ENCODE assay signal across 36 cellular contexts in the genomic region with DNA sequence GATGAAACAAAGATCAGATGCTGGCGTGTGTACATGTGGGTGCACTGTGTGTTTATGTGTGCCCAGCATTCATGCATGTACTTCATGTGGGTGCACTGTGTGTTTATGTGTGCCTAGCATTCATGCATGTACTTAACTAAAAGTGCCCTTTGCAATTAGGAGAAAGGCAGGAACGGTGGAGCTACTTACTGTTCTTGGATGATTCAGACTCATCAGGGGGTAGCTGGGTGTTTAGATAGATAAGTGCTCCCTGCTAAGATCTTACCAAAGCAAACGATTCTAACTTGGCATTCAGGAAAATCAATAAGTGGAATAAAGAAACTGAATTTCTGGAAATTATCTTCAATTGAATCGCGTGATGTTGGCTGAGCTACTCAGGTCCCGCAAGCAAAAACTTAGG. TPM values are rescaled to one million over a fixed set of nuclear protein-coding genes. Genes with fewer than 3 reads are reported as not detected.
"Had no signal": no experiment of that assay in that cellular context is flagged by ENCODE, and none has a peak within 500 bp of the region (broad histone marks: within the 10 kb centered on the region; RNA-seq: fewer than 3 reads in every experiment).

No MANE protein-coding gene starts in this region.

- H3K27ac ChIP-seq: ascending aorta, coronary artery, esophagus muscularis mucosa, gastroesophageal sphincter, heart right ventricle had no signal

- H3K9me3 ChIP-seq: ascending aorta, esophagus muscularis mucosa, gastroesophageal sphincter, heart right ventricle had no signal

- H3K4me1 ChIP-seq: ascending aorta, gastroesophageal sphincter had no signal

- H3K4me3 Mint-ChIP-seq: activated CD4-positive, alpha-beta memory T cell treated with anti-CD3 and anti-CD28 coated beads for 36 hours; activated CD4-positive, alpha-beta T cell treated with anti-CD3 and anti-CD28 coated beads for 36 hours; activated CD4-positive, alpha-beta T cell treated with anti-CD3 and anti-CD28 coated beads, Interleukin-2, amount 10 ng/mL, durations not matched to agents 24 days and 14 days; activated CD8-positive, alpha-beta memory T cell treated with anti-CD3 and anti-CD28 coated beads, Interleukin-2, amount 10 ng/mL, durations not matched to agents 7 days and 5 days; activated CD8-positive, alpha-beta T cell treated with anti-CD3 and anti-CD28 coated beads, Interleukin-2, amount 10 ng/mL, durations not matched to agents 7 days and 5 days; activated naive CD4-positive, alpha-beta T cell treated with anti-CD3 and anti-CD28 coated beads for 36 hours; activated naive CD4-positive, alpha-beta T cell treated with anti-CD3 and anti-CD28 coated beads, Interleukin-2, amount 50 U/mL, for 24 hours; activated naive CD8-positive, alpha-beta T cell treated with anti-CD3 and anti-CD28 coated beads for 36 hours; activated naive CD8-positive, alpha-beta T cell treated with anti-CD3 and anti-CD28 coated beads, Interleukin-2, amount 50 U/mL, for 24 hours; activated T-helper 1 cell treated with anti-CD3 and anti-CD28 coated beads, Interleukin-12 subunit alpha, Interleukin-12 subunit beta, Interleukin-2, Interleukin-4 antibody, amounts not matched to agents 30 ng/mL and 10 ng/mL and 1 ng/mL, durations not matched to agents 14 hours and 24 hours and 36 hours; brain; central memory CD8-positive, alpha-beta T cell; effector memory CD8-positive, alpha-beta T cell had no signal

- H3K9me3 Mint-ChIP-seq: activated CD4-positive, alpha-beta memory T cell treated with anti-CD3 and anti-CD28 coated beads for 36 hours; activated CD4-positive, alpha-beta T cell treated with anti-CD3 and anti-CD28 coated beads, Interleukin-2, amount 10 ng/mL, durations not matched to agents 24 days and 14 days; activated naive CD4-positive, alpha-beta T cell treated with anti-CD3 and anti-CD28 coated beads for 36 hours; activated naive CD8-positive, alpha-beta T cell treated with anti-CD3 and anti-CD28 coated beads for 36 hours; activated naive CD8-positive, alpha-beta T cell treated with anti-CD3 and anti-CD28 coated beads, Interleukin-2, amount 50 U/mL, for 24 hours; activated T-helper 1 cell treated with anti-CD3 and anti-CD28 coated beads, Interleukin-12 subunit alpha, Interleukin-12 subunit beta, Interleukin-2, Interleukin-4 antibody, amounts not matched to agents 30 ng/mL and 10 ng/mL and 1 ng/mL, durations not matched to agents 14 hours and 24 hours and 36 hours; activated T-helper 2 cell treated with anti-CD3 and anti-CD28 coated beads, Interferon-gamma antibody, Interleukin-2, Interleukin-4, amounts not matched to agents 10 μg/mL and 5 μg/mL and 100 μg/mL, durations not matched to agents 14 hours and 24 hours and 36 hours; central memory CD8-positive, alpha-beta T cell; effector memory CD8-positive, alpha-beta T cell had no signal

- DNase-seq: activated CD4-positive, alpha-beta memory T cell treated with anti-CD3 and anti-CD28 coated beads for 36 hours; activated CD4-positive, alpha-beta T cell treated with anti-CD3 and anti-CD28 coated beads for 36 hours; activated CD4-positive, alpha-beta T cell treated with anti-CD3 and anti-CD28 coated beads, Interleukin-2, amount 10 ng/mL, durations not matched to agents 24 days and 14 days; activated CD4-positive, CD25-positive, alpha-beta regulatory T cell; activated CD4-positive, CD25-positive, alpha-beta regulatory T cell treated with anti-CD3 and anti-CD28 coated beads, Interleukin-2, amount 50 U/mL, for 72 hours; activated CD8-positive, alpha-beta memory T cell treated with anti-CD3 and anti-CD28 coated beads, Interleukin-2, amount 10 ng/mL, durations not matched to agents 7 days and 5 days; activated CD8-positive, alpha-beta memory T cell treated with anti-CD3 and anti-CD28 coated beads, Interleukin-2, amount 50 U/mL, for 4 hours; activated CD8-positive, alpha-beta T cell treated with anti-CD3 and anti-CD28 coated beads, Interleukin-2, amount 10 ng/mL, durations not matched to agents 7 days and 5 days; activated effector memory CD4-positive, alpha-beta T cell treated with anti-CD3 and anti-CD28 coated beads, Interleukin-2, amount 50 U/mL, for 16 hours; activated naive CD4-positive, alpha-beta T cell treated with anti-CD3 and anti-CD28 coated beads for 36 hours; activated naive CD8-positive, alpha-beta T cell treated with anti-CD3 and anti-CD28 coated beads for 36 hours; activated naive CD8-positive, alpha-beta T cell treated with anti-CD3 and anti-CD28 coated beads, Interleukin-2, amount 50 U/mL, for 24 hours; activated T-cell treated with anti-CD3 and anti-CD28 coated beads, Interleukin-2, amount 50 U/mL, for 1 hour; activated T-cell treated with anti-CD3 and anti-CD28 coated beads, Interleukin-2, amount 50 U/mL, for 48 hours; dermis blood vessel endothelial cell; effector CD4-positive, alpha-beta T cell; effector memory CD8-positive, alpha-beta T cell; erythroblast; foreskin melanocyte; T-helper 2 cell had no signal

- H3K27me3 ChIP-seq: ascending aorta, esophagus muscularis mucosa, gastroesophageal sphincter, heart right ventricle had no signal

- H3K36me3 ChIP-seq: ascending aorta, esophagus muscularis mucosa, gastroesophageal sphincter, heart right ventricle had no signal

- H3K36me3 Mint-ChIP-seq: activated CD4-positive, alpha-beta memory T cell treated with anti-CD3 and anti-CD28 coated beads for 36 hours; activated CD8-positive, alpha-beta memory T cell treated with anti-CD3 and anti-CD28 coated beads, Interleukin-2, amount 10 ng/mL, durations not matched to agents 7 days and 5 days; activated naive CD4-positive, alpha-beta T cell treated with anti-CD3 and anti-CD28 coated beads, Interleukin-2, amount 50 U/mL, for 24 hours; activated naive CD8-positive, alpha-beta T cell treated with anti-CD3 and anti-CD28 coated beads for 36 hours; brain had no signal

- H3K27ac Mint-ChIP-seq: activated CD4-positive, alpha-beta memory T cell treated with anti-CD3 and anti-CD28 coated beads for 36 hours; activated CD4-positive, alpha-beta T cell treated with anti-CD3 and anti-CD28 coated beads for 36 hours; activated CD4-positive, alpha-beta T cell treated with anti-CD3 and anti-CD28 coated beads, Interleukin-2, amount 10 ng/mL, durations not matched to agents 24 days and 14 days; activated CD8-positive, alpha-beta memory T cell treated with anti-CD3 and anti-CD28 coated beads, Interleukin-2, amount 10 ng/mL, durations not matched to agents 7 days and 5 days; activated CD8-positive, alpha-beta T cell treated with anti-CD3 and anti-CD28 coated beads, Interleukin-2, amount 10 ng/mL, durations not matched to agents 7 days and 5 days; activated naive CD4-positive, alpha-beta T cell treated with anti-CD3 and anti-CD28 coated beads for 36 hours; activated naive CD4-positive, alpha-beta T cell treated with anti-CD3 and anti-CD28 coated beads, Interleukin-2, amount 50 U/mL, for 24 hours; activated naive CD8-positive, alpha-beta T cell treated with anti-CD3 and anti-CD28 coated beads for 36 hours; activated naive CD8-positive, alpha-beta T cell treated with anti-CD3 and anti-CD28 coated beads, Interleukin-2, amount 50 U/mL, for 24 hours; activated T-helper 1 cell treated with anti-CD3 and anti-CD28 coated beads, Interleukin-12 subunit alpha, Interleukin-12 subunit beta, Interleukin-2, Interleukin-4 antibody, amounts not matched to agents 30 ng/mL and 10 ng/mL and 1 ng/mL, durations not matched to agents 14 hours and 24 hours and 36 hours; activated T-helper 2 cell treated with anti-CD3 and anti-CD28 coated beads, Interferon-gamma antibody, Interleukin-2, Interleukin-4, amounts not matched to agents 10 μg/mL and 5 μg/mL and 100 μg/mL, durations not matched to agents 14 hours and 24 hours and 36 hours; brain; effector memory CD8-positive, alpha-beta T cell had no signal

- H3K4me3 ChIP-seq: ascending aorta, coronary artery, esophagus muscularis mucosa, gastroesophageal sphincter, heart right ventricle had no signal

- FAIRE-seq: bronchial epithelial cell had no signal

- H3K4me1 Mint-ChIP-seq: activated CD4-positive, alpha-beta T cell treated with anti-CD3 and anti-CD28 coated beads for 36 hours; activated CD4-positive, alpha-beta T cell treated with anti-CD3 and anti-CD28 coated beads, Interleukin-2, amount 10 ng/mL, durations not matched to agents 24 days and 14 days; activated CD8-positive, alpha-beta memory T cell treated with anti-CD3 and anti-CD28 coated beads, Interleukin-2, amount 10 ng/mL, durations not matched to agents 7 days and 5 days; activated naive CD4-positive, alpha-beta T cell treated with anti-CD3 and anti-CD28 coated beads, Interleukin-2, amount 50 U/mL, for 24 hours; activated naive CD8-positive, alpha-beta T cell treated with anti-CD3 and anti-CD28 coated beads for 36 hours; activated naive CD8-positive, alpha-beta T cell treated with anti-CD3 and anti-CD28 coated beads, Interleukin-2, amount 50 U/mL, for 24 hours; brain; central memory CD8-positive, alpha-beta T cell had no signal

- H3K27me3 Mint-ChIP-seq: activated CD4-positive, alpha-beta T cell treated with anti-CD3 and anti-CD28 coated beads, Interleukin-2, amount 10 ng/mL, durations not matched to agents 24 days and 14 days; activated CD8-positive, alpha-beta memory T cell treated with anti-CD3 and anti-CD28 coated beads, Interleukin-2, amount 10 ng/mL, durations not matched to agents 7 days and 5 days; activated naive CD8-positive, alpha-beta T cell treated with anti-CD3 and anti-CD28 coated beads, Interleukin-2, amount 50 U/mL, for 24 hours; brain had no signal

- ATAC-seq: activated CD4-positive, alpha-beta T cell treated with anti-CD3 and anti-CD28 coated beads for 36 hours; activated CD8-positive, alpha-beta memory T cell treated with anti-CD3 and anti-CD28 coated beads, Interleukin-2, amount 10 ng/mL, durations not matched to agents 7 days and 5 days; activated CD8-positive, alpha-beta T cell treated with anti-CD3 and anti-CD28 coated beads, Interleukin-2, amount 10 ng/mL, durations not matched to agents 7 days and 5 days; activated naive CD8-positive, alpha-beta T cell treated with anti-CD3 and anti-CD28 coated beads, Interleukin-2, amount 50 U/mL, for 24 hours; effector memory CD8-positive, alpha-beta T cell; gastroesophageal sphincter had no signal

RNA-seq across cellular contexts. Expression of a gene that starts 8.6 kb away (rescaled TPM):
- total RNA-seq: activated CD4-positive, alpha-beta memory T cell treated with anti-CD3 and anti-CD28 coated beads for 36 hours; activated CD4-positive, alpha-beta T cell treated with anti-CD3 and anti-CD28 coated beads for 36 hours; activated CD4-positive, alpha-beta T cell treated with anti-CD3 and anti-CD28 coated beads, Interleukin-2, amount 10 ng/mL, durations not matched to agents 24 days and 14 days; activated CD8-positive, alpha-beta memory T cell treated with anti-CD3 and anti-CD28 coated beads for 36 hours; activated CD8-positive, alpha-beta memory T cell treated with anti-CD3 and anti-CD28 coated beads, Interleukin-2, amount 10 ng/mL, durations not matched to agents 7 days and 5 days; activated CD8-positive, alpha-beta T cell treated with anti-CD3 and anti-CD28 coated beads, Interleukin-2, amount 10 ng/mL, durations not matched to agents 7 days and 5 days; activated naive CD4-positive, alpha-beta T cell treated with anti-CD3 and anti-CD28 coated beads for 36 hours; activated naive CD8-positive, alpha-beta T cell treated with anti-CD3 and anti-CD28 coated beads for 36 hours; activated T-helper 1 cell treated with anti-CD3 and anti-CD28 coated beads, Interleukin-12 subunit alpha, Interleukin-12 subunit beta, Interleukin-2, Interleukin-4 antibody, amounts not matched to agents 30 ng/mL and 10 ng/mL and 1 ng/mL, durations not matched to agents 14 hours and 24 hours and 36 hours; activated T-helper 2 cell treated with anti-CD3 and anti-CD28 coated beads, Interferon-gamma antibody, Interleukin-2, Interleukin-4, amounts not matched to agents 10 μg/mL and 5 μg/mL and 100 μg/mL, durations not matched to agents 14 hours and 24 hours and 36 hours; ascending aorta; bronchial epithelial cell; dermis blood vessel endothelial cell; fibroblast of lung; fibroblast of villous mesenchyme; glomerular endothelial cell; T-helper 1 cell treated with Interleukin-12 subunit alpha and Interleukin-12 subunit beta and Interleukin-4 antibody, amounts not matched to agents 30 ng/mL and 1 ng/mL, for 36 hours had no signal
- polyA plus RNA-seq: fibroblast of lung had no signal

RNA-seq across cellular contexts. Expression of a gene that starts 39.7 kb away (rescaled TPM):
- total RNA-seq: activated CD4-positive, alpha-beta memory T cell treated with anti-CD3 and anti-CD28 coated beads for 36 hours; activated CD4-positive, alpha-beta T cell treated with anti-CD3 and anti-CD28 coated beads for 36 hours; activated CD4-positive, alpha-beta T cell treated with anti-CD3 and anti-CD28 coated beads, Interleukin-2, amount 10 ng/mL, durations not matched to agents 24 days and 14 days; activated CD8-positive, alpha-beta memory T cell treated with anti-CD3 and anti-CD28 coated beads for 36 hours; activated CD8-positive, alpha-beta memory T cell treated with anti-CD3 and anti-CD28 coated beads, Interleukin-2, amount 10 ng/mL, durations not matched to agents 7 days and 5 days; activated CD8-positive, alpha-beta T cell treated with anti-CD3 and anti-CD28 coated beads, Interleukin-2, amount 10 ng/mL, durations not matched to agents 7 days and 5 days; activated naive CD4-positive, alpha-beta T cell treated with anti-CD3 and anti-CD28 coated beads for 36 hours; activated naive CD8-positive, alpha-beta T cell treated with anti-CD3 and anti-CD28 coated beads for 36 hours; activated T-helper 1 cell treated with anti-CD3 and anti-CD28 coated beads, Interleukin-12 subunit alpha, Interleukin-12 subunit beta, Interleukin-2, Interleukin-4 antibody, amounts not matched to agents 30 ng/mL and 10 ng/mL and 1 ng/mL, durations not matched to agents 14 hours and 24 hours and 36 hours; activated T-helper 2 cell treated with anti-CD3 and anti-CD28 coated beads, Interferon-gamma antibody, Interleukin-2, Interleukin-4, amounts not matched to agents 10 μg/mL and 5 μg/mL and 100 μg/mL, durations not matched to agents 14 hours and 24 hours and 36 hours; ascending aorta; bronchial epithelial cell; dermis blood vessel endothelial cell; fibroblast of lung; fibroblast of villous mesenchyme; glomerular endothelial cell; T-helper 1 cell treated with Interleukin-12 subunit alpha and Interleukin-12 subunit beta and Interleukin-4 antibody, amounts not matched to agents 30 ng/mL and 1 ng/mL, for 36 hours had no signal
- polyA plus RNA-seq: fibroblast of lung had no signal
